In the genomic region with DNA sequence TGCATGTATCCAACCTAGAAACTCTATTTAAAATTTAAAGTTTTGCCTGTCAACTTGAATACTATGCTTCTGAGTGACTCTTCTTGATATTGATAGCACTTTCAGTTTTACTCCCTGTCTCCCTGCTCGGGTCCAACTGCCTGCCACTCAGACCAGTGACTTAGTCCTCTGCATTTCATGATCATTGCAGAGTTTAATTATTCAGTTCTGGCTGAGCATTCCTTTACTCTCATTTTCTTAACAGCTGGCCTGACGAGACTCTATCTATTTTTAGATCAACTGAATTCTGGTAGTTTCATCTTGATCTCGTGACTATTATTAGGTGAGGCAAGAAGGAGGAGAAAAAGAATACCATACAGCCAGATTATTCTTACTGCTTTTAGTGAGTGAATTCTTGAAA, we compare ENCODE assay signal across 15 cellular contexts.
DNase-seq lines count a peak whose midpoint lies in the region; ATAC-seq and TF ChIP-seq lines count a peak whose summit lies in the region.
"Had no signal": no experiment of that assay in that cellular context is flagged by ENCODE, and none has a peak within 500 bp of the region (broad histone marks: within the 10 kb centered on the region; RNA-seq: fewer than 3 reads in every experiment).

No MANE protein-coding gene starts in this region.

- H3K4me3 Mint-ChIP-seq in stimulated activated naive B cell treated with anti-CD40 and anti-IgM and Interleukin-4, amounts not matched to agents 10 μg/mL and 1 μg/mL and 100 μg/mL, for 72 hours = no peak overlapping the region
- no peak overlapping the region for H3K4me3 Mint-ChIP-seq in activated CD4-positive, alpha-beta memory T cell treated with anti-CD3 and anti-CD28 coated beads, Interleukin-2, amount 10 ng/mL, durations not matched to agents 7 days and 5 days
- H3K4me3 Mint-ChIP-seq: activated naive CD4-positive, alpha-beta T cell treated with anti-CD3 and anti-CD28 coated beads, Interleukin-2, amount 50 U/mL, for 24 hours; immature natural killer cell; WTC11 had no signal

- H3K9ac ChIP-seq in Loucy (ENCODE audit: low read depth, low read length, poor library complexity, severe bottlenecking) = no peak overlapping the region
- H3K9ac ChIP-seq: parathyroid adenoma had no signal

- H3K9me2 ChIP-seq in Loucy (replicated peaks; ENCODE audit: low read depth, low read length) = no peaks in the 10 kb centered on the region

- H2AFZ ChIP-seq in Loucy (ENCODE audit: low read length) = peak overlapping the region; percentile 45; the same call in 1 of the 2 replicates
- H2AFZ ChIP-seq: parathyroid adenoma had no signal

- H3K9me3 ChIP-seq in Loucy (ENCODE audit: insufficient read depth, low read depth, low read length) = no peaks in the 10 kb centered on the region
- H3K9me3 ChIP-seq: gastroesophageal sphincter had no signal

- no peaks in the 10 kb centered on the region for H3K27me3 ChIP-seq in Loucy (ENCODE audit: insufficient read depth, low read length, poor library complexity, severe bottlenecking)
- H3K27me3 ChIP-seq: gastroesophageal sphincter had no signal

- POLR2A ChIA-PET in activated CD4-positive, alpha-beta memory T cell treated with anti-CD3 and anti-CD28 coated beads, Interleukin-2, amount 10 ng/mL, durations not matched to agents 7 days and 5 days (lab: Charles Lee) = no interaction called here

- no peaks in the 10 kb centered on the region for H3K4me1 Mint-ChIP-seq in stimulated activated naive B cell treated with anti-CD40 and anti-IgM and Interleukin-4, amounts not matched to agents 10 μg/mL and 1 μg/mL and 100 μg/mL, for 72 hours
- no peaks in the 10 kb centered on the region for H3K4me1 Mint-ChIP-seq in activated CD4-positive, alpha-beta memory T cell treated with anti-CD3 and anti-CD28 coated beads, Interleukin-2, amount 10 ng/mL, durations not matched to agents 7 days and 5 days
- H3K4me1 Mint-ChIP-seq: activated naive CD4-positive, alpha-beta T cell treated with anti-CD3 and anti-CD28 coated beads, Interleukin-2, amount 50 U/mL, for 24 hours; immature natural killer cell had no signal

- no peak overlapping the region for H3K27ac Mint-ChIP-seq in stimulated activated naive B cell treated with anti-CD40 and anti-IgM and Interleukin-4, amounts not matched to agents 10 μg/mL and 1 μg/mL and 100 μg/mL, for 72 hours
- no peak overlapping the region for H3K27ac Mint-ChIP-seq in activated CD4-positive, alpha-beta memory T cell treated with anti-CD3 and anti-CD28 coated beads, Interleukin-2, amount 10 ng/mL, durations not matched to agents 7 days and 5 days
- H3K27ac Mint-ChIP-seq: activated naive CD4-positive, alpha-beta T cell treated with anti-CD3 and anti-CD28 coated beads, Interleukin-2, amount 50 U/mL, for 24 hours; immature natural killer cell; WTC11 had no signal

- no peaks in the 10 kb centered on the region for H3K79me2 ChIP-seq in Loucy (ENCODE audit: insufficient read depth, low read length)
- H3K79me2 ChIP-seq: parathyroid adenoma had no signal

- no peaks in the 10 kb centered on the region for H4K20me1 ChIP-seq in Loucy (ENCODE audit: insufficient read depth, low read length, poor library complexity, severe bottlenecking)

- H3K27ac ChIP-seq in coronary artery = no peak overlapping the region
- H3K27ac ChIP-seq: gastroesophageal sphincter, parathyroid adenoma had no signal

- no peak overlapping the region for H3K4me3 ChIP-seq in Loucy (ENCODE audit: low read length, poor library complexity, severe bottlenecking)
- peak overlapping the region; percentile 6 for H3K4me3 ChIP-seq in coronary artery
- H3K4me3 ChIP-seq: gastroesophageal sphincter had no signal

- peaks cover 0 to 9% of the 10 kb centered on the region in 2 donors for H3K9me3 Mint-ChIP-seq in stimulated activated naive B cell treated with anti-CD40 and anti-IgM and Interleukin-4, amounts not matched to agents 10 μg/mL and 1 μg/mL and 100 μg/mL, for 72 hours
- peaks cover 6% of the 10 kb centered on the region for H3K9me3 Mint-ChIP-seq in activated CD4-positive, alpha-beta memory T cell treated with anti-CD3 and anti-CD28 coated beads, Interleukin-2, amount 10 ng/mL, durations not matched to agents 7 days and 5 days

- TF ChIP-seq CTCF in Loucy (conservative IDR thresholded peaks at IDR 0.05; ENCODE audit: low read length) (no peak), coronary artery (IDR thresholded peaks at IDR 0.05) (no peak)

- CTCF ChIA-PET in activated CD4-positive, alpha-beta memory T cell treated with anti-CD3 and anti-CD28 coated beads, Interleukin-2, amount 10 ng/mL, durations not matched to agents 7 days and 5 days (lab: Charles Lee) = no interaction called here

- no peaks in the 10 kb centered on the region for H3K4me1 ChIP-seq in Loucy (ENCODE audit: insufficient read depth, low read length, poor library complexity, severe bottlenecking)
- H3K4me1 ChIP-seq: gastroesophageal sphincter, parathyroid adenoma had no signal

- peak; percentile 76 for ATAC-seq in GM21360 (IDR thresholded peaks at IDR 0.05; ENCODE audit: unreplicated experiment)
- ATAC-seq in stimulated activated naive B cell treated with anti-CD40 and anti-IgM and Interleukin-4, amounts not matched to agents 10 μg/mL and 1 μg/mL and 100 μg/mL, for 72 hours (replicated peaks) = no peak
- ATAC-seq: gastroesophageal sphincter, WTC11 had no signal

- DNase-seq in A172 (ENCODE audit: low spot score) = peak; percentile 21
- no peak for DNase-seq in coronary artery (ENCODE audit: low spot score)
- no peak for DNase-seq in DMS153 (lab: John Stamatoyannopoulos, UW)
- DNase-seq in OCI-M2 (lab: John Stamatoyannopoulos, UW; ENCODE audit: unreplicated experiment) = no peak
- DNase-seq in stimulated activated naive B cell treated with anti-CD40 and anti-IgM and Interleukin-4, amounts not matched to agents 10 μg/mL and 1 μg/mL and 100 μg/mL, for 72 hours = no peak
- DNase-seq in activated CD4-positive, alpha-beta memory T cell treated with anti-CD3 and anti-CD28 coated beads, Interleukin-2, amount 10 ng/mL, durations not matched to agents 7 days and 5 days = no peak
- DNase-seq: immature natural killer cell, midbrain, NCI-H2107 had no signal

- H3K36me3 Mint-ChIP-seq in stimulated activated naive B cell treated with anti-CD40 and anti-IgM and Interleukin-4, amounts not matched to agents 10 μg/mL and 1 μg/mL and 100 μg/mL, for 72 hours = no peaks in the 10 kb centered on the region
- H3K36me3 Mint-ChIP-seq in activated CD4-positive, alpha-beta memory T cell treated with anti-CD3 and anti-CD28 coated beads, Interleukin-2, amount 10 ng/mL, durations not matched to agents 7 days and 5 days (ENCODE audit: low read depth) = no peaks in the 10 kb centered on the region
- H3K36me3 Mint-ChIP-seq: activated naive CD4-positive, alpha-beta T cell treated with anti-CD3 and anti-CD28 coated beads, Interleukin-2, amount 50 U/mL, for 24 hours; immature natural killer cell had no signal

- H3K4me2 ChIP-seq in Loucy (ENCODE audit: low read depth, low read length, poor library complexity, severe bottlenecking) = peak overlapping the region; percentile 6

- H3F3A ChIP-seq in Loucy (ENCODE audit: low read depth) = no peaks in the 10 kb centered on the region

- H3K27me3 Mint-ChIP-seq in stimulated activated naive B cell treated with anti-CD40 and anti-IgM and Interleukin-4, amounts not matched to agents 10 μg/mL and 1 μg/mL and 100 μg/mL, for 72 hours = no peaks in the 10 kb centered on the region
- H3K27me3 Mint-ChIP-seq in activated CD4-positive, alpha-beta memory T cell treated with anti-CD3 and anti-CD28 coated beads, Interleukin-2, amount 10 ng/mL, durations not matched to agents 7 days and 5 days = no peaks in the 10 kb centered on the region
- H3K27me3 Mint-ChIP-seq: activated naive CD4-positive, alpha-beta T cell treated with anti-CD3 and anti-CD28 coated beads, Interleukin-2, amount 50 U/mL, for 24 hours had no signal

- H3K36me3 ChIP-seq in Loucy (ENCODE audit: insufficient read depth, low read length) = no peaks in the 10 kb centered on the region
- H3K36me3 ChIP-seq: gastroesophageal sphincter had no signal
